In the genomic region with DNA sequence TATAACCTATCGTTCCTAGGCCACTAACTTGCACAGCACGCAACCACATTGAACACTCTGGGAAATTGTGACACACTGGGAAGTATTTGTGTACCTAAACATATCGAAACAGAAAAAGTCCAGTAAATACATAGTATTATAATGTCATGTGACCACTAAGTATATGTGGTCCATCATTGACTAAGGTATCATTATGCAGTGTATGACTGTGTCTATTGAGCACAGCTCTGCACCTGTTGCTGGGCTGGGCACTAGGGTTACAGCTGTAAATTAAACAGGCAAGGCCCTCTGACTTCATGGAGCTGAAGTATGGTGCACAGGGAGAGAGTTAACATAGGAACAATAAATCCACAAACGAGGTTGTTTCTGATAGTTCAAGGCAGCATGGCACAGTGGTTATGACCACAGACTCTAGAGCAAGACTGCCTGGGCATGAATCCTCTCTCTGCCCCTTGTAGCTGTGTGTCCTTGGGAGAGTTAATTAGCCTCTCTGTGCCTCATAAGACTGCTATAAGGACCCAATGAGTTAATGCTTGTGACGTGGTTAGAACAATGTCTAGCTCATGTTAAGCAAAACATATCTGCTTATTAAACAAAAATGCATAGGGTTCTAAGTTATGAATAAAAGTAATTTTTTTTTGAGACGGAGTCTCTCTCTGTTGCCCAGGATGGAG, we compare ENCODE assay signal across 30 cellular contexts. TPM values are rescaled to one million over a fixed set of nuclear protein-coding genes. Genes with fewer than 3 reads are reported as not detected.
"Had no signal": no experiment of that assay in that cellular context is flagged by ENCODE, and none has a peak within 500 bp of the region (broad histone marks: within the 10 kb centered on the region; RNA-seq: fewer than 3 reads in every experiment).

No MANE protein-coding gene starts in this region.

- H3K27ac ChIP-seq: esophagus squamous epithelium, heart right ventricle, neural progenitor cell, prostate gland, right atrium auricular region, sigmoid colon, skin epidermis, spleen, testis, tibial artery, upper lobe of left lung had no signal

- H3K4me2 ChIP-seq: neural progenitor cell had no signal

- H3K9me3 ChIP-seq: esophagus squamous epithelium, heart right ventricle, prostate gland, right atrium auricular region, sigmoid colon, spleen, testis, tibial artery, upper lobe of left lung had no signal

- H3K9ac ChIP-seq: neural progenitor cell had no signal

- H3K4me1 ChIP-seq: neural progenitor cell, prostate gland, right atrium auricular region, testis, tibial artery, upper lobe of left lung had no signal

- FAIRE-seq: endometrium had no signal

- H3K27me3 ChIP-seq: esophagus squamous epithelium, neural progenitor cell, right atrium auricular region, sigmoid colon, spleen, testis, tibial artery, upper lobe of left lung had no signal

- H3K4me3 ChIP-seq: esophagus squamous epithelium, heart right ventricle, lung, neural progenitor cell, prostate gland, right atrium auricular region, sigmoid colon, skin epidermis, spleen, testis, tibial artery, upper lobe of left lung had no signal

- H2AFZ ChIP-seq: neural progenitor cell had no signal

- H3K36me3 ChIP-seq: esophagus squamous epithelium, heart right ventricle, neural progenitor cell, prostate gland, right atrium auricular region, sigmoid colon, spleen, tibial artery, upper lobe of left lung had no signal

- ATAC-seq: effector memory CD8-positive, alpha-beta T cell; heart right ventricle; left ventricle myocardium superior; naive thymus-derived CD4-positive, alpha-beta T cell; stimulated activated naive CD8-positive, alpha-beta T cell treated with anti-CD3 and anti-CD28 coated beads, Interleukin-15, Interleukin-2, amounts not matched to agents 100 U/mL and 50 U/mL, for 24 hours had no signal

- DNase-seq: cerebellar nuclear complex; cortex of kidney; effector memory CD8-positive, alpha-beta T cell; erythroblast; esophagus squamous epithelium; foreskin melanocyte; glutamatergic neuron; heart right ventricle; hypothalamus; immature natural killer cell; islet precursor cell; kidney glomerular epithelial cell; left ventricle myocardium superior; naive thymus-derived CD4-positive, alpha-beta T cell; sigmoid colon; spleen; stimulated activated CD4-positive, alpha-beta T cell treated with anti-CD3 and anti-CD28 coated beads, Interleukin-2, amount 100 ng/mL, for 48 hours; stimulated activated naive CD8-positive, alpha-beta T cell treated with anti-CD3 and anti-CD28 coated beads, Interleukin-15, Interleukin-2, amounts not matched to agents 100 U/mL and 50 U/mL, for 24 hours; substantia nigra; testis; tibial artery; upper lobe of left lung had no signal

RNA-seq across cellular contexts. Expression of gene BCAS1, which starts 10.6 kb away (rescaled TPM):
- total RNA-seq: dermis microvascular lymphatic vessel endothelial cell, heart right ventricle, left ventricle myocardium superior, osteocyte, right atrium auricular region had no signal
